15 cellular contexts compared by ENCODE assay signal in genomic region chr13:82477436-82477835, GRCh38.
"Had no signal": no experiment of that assay in that cellular context is flagged by ENCODE, and none has a peak within 500 bp of the region (broad histone marks: within the 10 kb centered on the region; RNA-seq: fewer than 3 reads in every experiment).

No MANE protein-coding gene starts in this region.

- H3K27me3 Mint-ChIP-seq: activated naive CD4-positive, alpha-beta T cell treated with anti-CD3 and anti-CD28 coated beads, Interleukin-2, amount 50 U/mL, for 24 hours; effector memory CD8-positive, alpha-beta T cell; stimulated activated memory B cell treated with anti-CD40 and anti-IgM and Interleukin-4, amounts not matched to agents 10 μg/mL and 1 μg/mL and 100 μg/mL, for 72 hours; type B pancreatic cell had no signal

- H3K36me3 ChIP-seq: adrenal gland, lower lobe of right lung, spleen had no signal

- H3K27me3 ChIP-seq: adrenal gland, spleen, testis had no signal

- H3K36me3 Mint-ChIP-seq: activated naive CD4-positive, alpha-beta T cell treated with anti-CD3 and anti-CD28 coated beads, Interleukin-2, amount 50 U/mL, for 24 hours; mesothelial cell of epicardium; stimulated activated memory B cell treated with anti-CD40 and anti-IgM and Interleukin-4, amounts not matched to agents 10 μg/mL and 1 μg/mL and 100 μg/mL, for 72 hours; type B pancreatic cell had no signal

- H3K27ac ChIP-seq: adrenal gland, lower lobe of right lung, spleen, testis had no signal

- H3K4me3 Mint-ChIP-seq: activated naive CD4-positive, alpha-beta T cell treated with anti-CD3 and anti-CD28 coated beads, Interleukin-2, amount 50 U/mL, for 24 hours; effector memory CD8-positive, alpha-beta T cell; mesothelial cell of epicardium; stimulated activated memory B cell treated with anti-CD40 and anti-IgM and Interleukin-4, amounts not matched to agents 10 μg/mL and 1 μg/mL and 100 μg/mL, for 72 hours; type B pancreatic cell had no signal

- H3K9me3 ChIP-seq: adrenal gland, lower lobe of right lung, testis had no signal

- DNase-seq: activated CD4-positive, alpha-beta T cell treated with anti-CD3 and anti-CD28 coated beads, Interleukin-2, amount 50 U/mL, for 48 hours; activated gamma-delta T cell; adrenal gland; effector memory CD8-positive, alpha-beta T cell; hypothalamus; lower lobe of right lung; retina; spleen; stimulated activated CD4-positive, alpha-beta T cell treated with anti-CD3 and anti-CD28 coated beads, Interleukin-4, amount 100 ng/mL, for 4 hours; T1000; testis had no signal

- H3K4me3 ChIP-seq: adrenal gland, lower lobe of right lung, spleen, testis had no signal

- H3K4me1 Mint-ChIP-seq: activated naive CD4-positive, alpha-beta T cell treated with anti-CD3 and anti-CD28 coated beads, Interleukin-2, amount 50 U/mL, for 24 hours; stimulated activated memory B cell treated with anti-CD40 and anti-IgM and Interleukin-4, amounts not matched to agents 10 μg/mL and 1 μg/mL and 100 μg/mL, for 72 hours had no signal

- H3K27ac Mint-ChIP-seq: activated naive CD4-positive, alpha-beta T cell treated with anti-CD3 and anti-CD28 coated beads, Interleukin-2, amount 50 U/mL, for 24 hours; effector memory CD8-positive, alpha-beta T cell; mesothelial cell of epicardium; stimulated activated memory B cell treated with anti-CD40 and anti-IgM and Interleukin-4, amounts not matched to agents 10 μg/mL and 1 μg/mL and 100 μg/mL, for 72 hours; type B pancreatic cell had no signal

- H3K4me1 ChIP-seq: adrenal gland, lower lobe of right lung, spleen, testis had no signal

- ATAC-seq: effector memory CD8-positive, alpha-beta T cell; lower lobe of right lung; stimulated activated memory B cell treated with anti-CD40 and anti-IgM and Interleukin-4, amounts not matched to agents 10 μg/mL and 1 μg/mL and 100 μg/mL, for 72 hours had no signal

- H3K9me3 Mint-ChIP-seq: type B pancreatic cell had no signal
